ENCODE assay signal across 8 cellular contexts in the genomic region with DNA sequence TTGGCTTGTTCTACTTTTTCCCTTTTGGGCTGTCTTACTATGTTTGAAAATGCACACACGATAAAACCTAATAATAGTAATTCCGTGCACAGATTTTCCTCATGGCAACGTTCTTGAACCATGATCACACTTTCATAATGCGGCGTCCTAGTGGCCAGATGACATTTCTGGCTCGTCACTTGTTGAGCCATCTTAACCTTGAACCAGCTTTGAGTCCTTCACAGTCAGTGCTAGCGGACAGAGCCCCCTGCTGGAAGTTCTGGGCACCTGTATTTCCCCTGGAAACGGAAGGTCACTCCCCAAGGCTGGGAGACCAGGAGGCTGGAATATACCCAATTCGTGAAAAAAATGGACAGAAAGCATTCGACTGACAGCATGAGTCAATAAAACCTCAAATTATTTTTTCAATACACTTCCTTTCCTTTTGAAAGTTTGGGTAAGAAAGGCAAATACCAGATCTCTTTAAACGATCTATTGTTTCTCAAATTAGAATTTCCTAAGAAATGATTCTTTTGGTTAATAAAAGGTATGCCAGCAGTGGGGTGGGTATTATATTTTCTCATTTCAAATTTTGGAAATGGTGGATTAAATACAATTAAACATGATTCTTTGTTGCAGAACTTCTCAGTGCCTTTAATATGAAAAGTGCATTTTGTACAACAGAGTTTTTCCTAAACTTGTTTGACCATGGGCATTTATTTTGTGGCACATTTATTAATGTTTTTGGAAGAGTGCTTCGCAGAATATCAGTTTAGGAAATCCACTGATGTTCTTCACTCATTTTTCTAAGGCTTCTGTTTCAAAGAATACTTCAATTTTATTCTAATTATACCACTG.
DNase-seq lines count a peak whose midpoint lies in the region; ATAC-seq and TF ChIP-seq lines count a peak whose summit lies in the region.

No MANE protein-coding gene starts in this region.

- TF ChIP-seq POLR2A in right lobe of liver (IDR thresholded peaks at IDR 0.05), result no peak

- WGBS in right lobe of liver (ENCODE audit: insufficient coverage, low coverage, low lambda C conversion rate, missing lambda C conversion rate), result 10% methylated on average over 12 of the region's 12 CpGs

- ATAC-seq in GM18867 (IDR thresholded peaks at IDR 0.05; ENCODE audit: unreplicated experiment) (peak; percentile 98), HG03064 (IDR thresholded peaks at IDR 0.05; ENCODE audit: low read depth, unreplicated experiment) (peak; percentile 97), right lobe of liver (peak; percentile 99 to 100 (median 100))

- H3K4me1 ChIP-seq in right lobe of liver, result no peaks in the 10 kb centered on the region

- no peak overlapping the region for H3K27ac ChIP-seq in right lobe of liver

- DNase-seq in AG10803 (ENCODE audit: low read depth), result peak; percentile 77
- peak; percentile 7 for DNase-seq in NCI-H345 treated with DMSO at 0.1 percent for 48 hours (lab: John Stamatoyannopoulos, UW; ENCODE audit: unreplicated experiment)
- peak; percentile 31 for DNase-seq in activated CD4-positive, alpha-beta T cell treated with anti-CD3 and anti-CD28 coated beads for 1 hour
- DNase-seq in choroid plexus epithelial cell (ENCODE audit: low read depth), result peak; percentile 85
- peak; percentile 77 to 88 (median 83) for DNase-seq in right lobe of liver
- peak; percentile 9 for DNase-seq in stimulated activated CD8-positive, alpha-beta memory T cell treated with anti-CD3 and anti-CD28 coated beads, Interleukin-15, amount 100 ng/mL, for 1 hour (ENCODE audit: low read depth)

- H3K4me3 ChIP-seq in AG10803 (ENCODE audit: low read length), result no peak overlapping the region
- H3K4me3 ChIP-seq in choroid plexus epithelial cell (ENCODE audit: low read depth, low read length), result no peak overlapping the region
- H3K4me3 ChIP-seq in right lobe of liver, result no peak overlapping the region

- H3K36me3 ChIP-seq in right lobe of liver, result no peaks in the 10 kb centered on the region

- H3K9me3 ChIP-seq in right lobe of liver, result no peaks in the 10 kb centered on the region

- intact Hi-C loops in right lobe of liver (cut with DNase I), result loop anchor here in 1 of 2 donors (10.0 kb wide), 1 partner anchor 532 kb away; no protein-coding TSS in a partner anchor

- no peaks in the 10 kb centered on the region for H3K27me3 ChIP-seq in right lobe of liver

- peak; percentile 96 for TF ChIP-seq CTCF in AG10803 (conservative IDR thresholded peaks at IDR 0.05; ENCODE audit: low read length)
- peak; percentile 99 for TF ChIP-seq CTCF in choroid plexus epithelial cell (conservative IDR thresholded peaks at IDR 0.05; ENCODE audit: low read depth, low read length)
- TF ChIP-seq CTCF in right lobe of liver (IDR thresholded peaks at IDR 0.05), result peak; percentile 93 to 96 (median 94)

Comparison
In these comparisons a context has a peak if more than half of its experiments do, and no peak if none do; other contexts are left out.
1. DNase-seq: peak in every context shown above with its lines; median percentile 85 in choroid plexus epithelial cell; 83 in right lobe of liver; 77 in AG10803; 31 in activated CD4-positive, alpha-beta T cell treated with anti-CD3 and anti-CD28 coated beads for 1 hour; 9 in stimulated activated CD8-positive, alpha-beta memory T cell treated with anti-CD3 and anti-CD28 coated beads, Interleukin-15, amount 100 ng/mL, for 1 hour; 7 in NCI-H345 treated with DMSO at 0.1 percent for 48 hours.